Comparison of ENCODE assay signal across 8 cellular contexts in the genomic region with DNA sequence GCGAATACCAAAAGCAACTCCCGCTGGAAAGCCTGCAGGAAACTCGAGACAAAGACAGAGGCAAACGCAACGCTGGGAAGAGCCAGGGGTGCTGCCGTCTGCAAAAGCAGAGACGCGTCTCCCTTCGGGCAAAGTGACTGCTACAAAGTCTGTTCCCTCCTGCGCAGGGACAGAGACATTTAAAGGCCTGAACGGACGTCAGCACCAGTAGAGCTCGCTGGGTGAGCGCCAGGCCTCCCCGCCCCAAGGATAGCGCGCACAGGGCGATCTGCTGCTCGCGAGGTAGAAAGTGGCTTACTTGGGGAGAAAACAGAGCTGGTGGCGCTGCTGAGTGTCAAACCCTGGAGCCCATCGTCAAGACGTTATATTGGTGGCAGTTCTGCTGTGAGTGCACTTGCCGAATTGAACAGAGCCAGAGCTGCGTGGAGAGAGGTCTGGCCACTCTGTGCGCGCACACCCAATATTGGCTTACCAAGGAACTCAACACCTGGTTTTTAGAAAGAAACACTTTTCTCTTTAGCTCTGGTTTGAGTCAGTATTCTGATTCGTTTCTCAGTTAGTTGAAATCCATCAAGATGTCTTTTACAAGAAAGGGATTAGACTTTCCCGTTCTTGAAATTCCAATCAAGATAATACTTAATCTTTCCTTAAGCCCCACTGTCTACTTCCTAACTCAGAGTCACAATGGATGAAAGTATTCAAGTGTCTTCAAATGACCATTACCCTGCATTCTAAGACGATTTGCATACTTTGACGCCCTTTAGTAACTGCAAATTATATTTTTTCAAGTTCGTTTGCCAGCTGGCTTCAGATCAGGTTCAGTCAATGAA.
A peak's percentile ranks its signal among the peaks of the same experiment; 100 is the strongest.
DNase-seq lines count a peak whose midpoint lies in the region; ATAC-seq and TF ChIP-seq lines count a peak whose summit lies in the region.

No MANE protein-coding gene starts in this region.

- peaks cover 0 to 22% (median 0%) of the 10 kb centered on the region in 4 donors for H3K27me3 ChIP-seq in esophagus squamous epithelium

- H3K9me3 ChIP-seq in HEK293 (ENCODE audit: control insufficient read depth, insufficient read depth, low read depth, low read length) (no peaks in the 10 kb centered on the region), SK-N-MC (ENCODE audit: low read depth, low read length) (no peaks in the 10 kb centered on the region), esophagus squamous epithelium (no peaks in the 10 kb centered on the region)

- POLR2A ChIA-PET in HEK293 (lab: Yijun Ruan, JAX), result interaction anchor here (0.5 to 1.3 kb wide), 3 partner anchors 8 to 843 kb away, joined by 3 to 4 read pairs (median 4); no protein-coding TSS in a partner anchor

- WGBS in esophagus squamous epithelium, 2 donors, result 3 to 5% methylated on average over 20 to 25 of the region's 32 CpGs

- peaks cover 35% of the 10 kb centered on the region for H3K27me3 Mint-ChIP-seq in osteocyte (ENCODE audit: unreplicated experiment)

- TF ChIP-seq CTCF in HEK293 (tag by site-specific recombination; IDR thresholded peaks at IDR 0.05), result peak; percentile 62
- TF ChIP-seq CTCF in esophagus squamous epithelium (IDR thresholded peaks at IDR 0.05), result no peak
- TF ChIP-seq CTCF in osteocyte (IDR thresholded peaks at IDR 0.05), result peak; percentile 12

- H3K27ac ChIP-seq in HEK293 (ENCODE audit: extremely low read depth, low read depth, low read length) (peak overlapping the region; percentile 59; the same call in 1 of the 2 replicates), SK-N-MC (no peak overlapping the region), esophagus squamous epithelium (no peak overlapping the region)

- peak overlapping the region; percentile 54 for H3K27ac Mint-ChIP-seq in osteocyte (ENCODE audit: unreplicated experiment)

- H3K36me3 ChIP-seq in HEK293 (ENCODE audit: control insufficient read depth in 2 of 2, insufficient read depth in 1 of 2, low read length in 2 of 2) (no peaks in the 10 kb centered on the region), SK-N-MC (ENCODE audit: insufficient read depth, low read length) (no peaks in the 10 kb centered on the region), esophagus squamous epithelium (no peaks in the 10 kb centered on the region)

- no peak for ATAC-seq in GM21515 (IDR thresholded peaks at IDR 0.05; ENCODE audit: unreplicated experiment)
- ATAC-seq in HG02885 (IDR thresholded peaks at IDR 0.05; ENCODE audit: poor library complexity, unreplicated experiment), result no peak
- no peak for ATAC-seq in HG03520 (IDR thresholded peaks at IDR 0.05; ENCODE audit: unreplicated experiment)

- CTCF ChIA-PET in HEK293 (lab: Yijun Ruan, JAX), result interaction anchor here (1.0 to 4.6 kb wide), 5 partner anchors 51 to 140 kb away, joined by 3 to 24 read pairs (median 3); no protein-coding TSS in a partner anchor

- H3K9me3 Mint-ChIP-seq in osteocyte (ENCODE audit: unreplicated experiment), result no peaks in the 10 kb centered on the region

- peaks cover 20% of the 10 kb centered on the region for H3K4me1 Mint-ChIP-seq in osteocyte (ENCODE audit: unreplicated experiment)

- peaks cover 5% of the 10 kb centered on the region; the same call in 1 of the 2 replicates for H3K4me1 ChIP-seq in HEK293 (ENCODE audit: control insufficient read depth, insufficient read depth, low read length)
- peaks cover 0 to 20% (median 5%) of the 10 kb centered on the region in 3 donors for H3K4me1 ChIP-seq in esophagus squamous epithelium

- H3K4me3 ChIP-seq in HEK293 (ENCODE audit: low read depth, low read length) (peak overlapping the region; percentile 38), SK-N-MC (no peak overlapping the region), esophagus squamous epithelium (peak overlapping the region in 3 of 4 donors; percentile 27 to 48 (median 32))

- H3K9ac ChIP-seq in SK-N-MC (ENCODE audit: insufficient read length), result peak overlapping the region; percentile 62

- H3K36me3 Mint-ChIP-seq in osteocyte (ENCODE audit: unreplicated experiment), result peaks cover 2% of the 10 kb centered on the region

- intact Hi-C loops in esophagus squamous epithelium (cut with DNase I), result no loop called here

- peak overlapping the region; percentile 82 for H3K4me3 Mint-ChIP-seq in osteocyte (ENCODE audit: unreplicated experiment)

- DNase-seq in A172 (ENCODE audit: low spot score), result peak; percentile 16
- DNase-seq in SK-N-MC (ENCODE audit: low read depth, low spot score), result no peak
- DNase-seq in esophagus squamous epithelium (lab: John Stamatoyannopoulos, UW), result no peak
- DNase-seq in osteocyte (ENCODE audit: extremely low spot score, unreplicated experiment), result peak; percentile 84

- no peak for TF ChIP-seq POLR2A in esophagus squamous epithelium (IDR thresholded peaks at IDR 0.05)

TF ChIP-seq in HEK293, 187 proteins besides CTCF, POLR2A, EP300 and RAD21 (continues in another document):
- TF ChIP-seq ZNF596 (tag by site-specific recombination; IDR thresholded peaks at IDR 0.05) (no peak), ZNF354C (tag by site-specific recombination; IDR thresholded peaks at IDR 0.05; ENCODE audit: borderline replicate concordance, low read depth) (no peak), ZNF341 (tag by site-specific recombination; IDR thresholded peaks at IDR 0.05; ENCODE audit: low read depth) (peak; percentile 93), ZNF664 (tag by site-specific recombination; IDR thresholded peaks at IDR 0.05) (no peak), ZNF121 (tag by site-specific recombination; IDR thresholded peaks at IDR 0.05) (no peak), ZNF132 (tag by site-specific recombination; IDR thresholded peaks at IDR 0.05; ENCODE audit: borderline replicate concordance) (no peak), ZNF792 (tag by site-specific recombination; IDR thresholded peaks at IDR 0.05) (no peak), ZNF146 (tag by site-specific recombination; IDR thresholded peaks at IDR 0.05) (no peak), ZNF366 (tag by site-specific recombination; conservative IDR thresholded peaks at IDR 0.05) (peak; percentile 63; the same call in 1 of the 2 replicates), EGR2 (tag by site-specific recombination; IDR thresholded peaks at IDR 0.05; ENCODE audit: low read depth) (no peak), GFI1B (tag by site-specific recombination; IDR thresholded peaks at IDR 0.05) (no peak)
- TF ChIP-seq, protein P1, sequence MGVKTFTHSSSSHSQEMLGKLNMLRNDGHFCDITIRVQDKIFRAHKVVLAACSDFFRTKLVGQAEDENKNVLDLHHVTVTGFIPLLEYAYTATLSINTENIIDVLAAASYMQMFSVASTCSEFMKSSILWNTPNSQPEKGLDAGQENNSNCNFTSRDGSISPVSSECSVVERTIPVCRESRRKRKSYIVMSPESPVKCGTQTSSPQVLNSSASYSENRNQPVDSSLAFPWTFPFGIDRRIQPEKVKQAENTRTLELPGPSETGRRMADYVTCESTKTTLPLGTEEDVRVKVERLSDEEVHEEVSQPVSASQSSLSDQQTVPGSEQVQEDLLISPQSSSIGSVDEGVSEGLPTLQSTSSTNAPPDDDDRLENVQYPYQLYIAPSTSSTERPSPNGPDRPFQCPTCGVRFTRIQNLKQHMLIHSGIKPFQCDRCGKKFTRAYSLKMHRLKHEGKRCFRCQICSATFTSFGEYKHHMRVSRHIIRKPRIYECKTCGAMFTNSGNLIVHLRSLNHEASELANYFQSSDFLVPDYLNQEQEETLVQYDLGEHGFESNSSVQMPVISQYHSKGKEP (tag by site-specific recombination; IDR thresholded peaks at IDR 0.05), result no peak
- TF ChIP-seq, protein P2, sequence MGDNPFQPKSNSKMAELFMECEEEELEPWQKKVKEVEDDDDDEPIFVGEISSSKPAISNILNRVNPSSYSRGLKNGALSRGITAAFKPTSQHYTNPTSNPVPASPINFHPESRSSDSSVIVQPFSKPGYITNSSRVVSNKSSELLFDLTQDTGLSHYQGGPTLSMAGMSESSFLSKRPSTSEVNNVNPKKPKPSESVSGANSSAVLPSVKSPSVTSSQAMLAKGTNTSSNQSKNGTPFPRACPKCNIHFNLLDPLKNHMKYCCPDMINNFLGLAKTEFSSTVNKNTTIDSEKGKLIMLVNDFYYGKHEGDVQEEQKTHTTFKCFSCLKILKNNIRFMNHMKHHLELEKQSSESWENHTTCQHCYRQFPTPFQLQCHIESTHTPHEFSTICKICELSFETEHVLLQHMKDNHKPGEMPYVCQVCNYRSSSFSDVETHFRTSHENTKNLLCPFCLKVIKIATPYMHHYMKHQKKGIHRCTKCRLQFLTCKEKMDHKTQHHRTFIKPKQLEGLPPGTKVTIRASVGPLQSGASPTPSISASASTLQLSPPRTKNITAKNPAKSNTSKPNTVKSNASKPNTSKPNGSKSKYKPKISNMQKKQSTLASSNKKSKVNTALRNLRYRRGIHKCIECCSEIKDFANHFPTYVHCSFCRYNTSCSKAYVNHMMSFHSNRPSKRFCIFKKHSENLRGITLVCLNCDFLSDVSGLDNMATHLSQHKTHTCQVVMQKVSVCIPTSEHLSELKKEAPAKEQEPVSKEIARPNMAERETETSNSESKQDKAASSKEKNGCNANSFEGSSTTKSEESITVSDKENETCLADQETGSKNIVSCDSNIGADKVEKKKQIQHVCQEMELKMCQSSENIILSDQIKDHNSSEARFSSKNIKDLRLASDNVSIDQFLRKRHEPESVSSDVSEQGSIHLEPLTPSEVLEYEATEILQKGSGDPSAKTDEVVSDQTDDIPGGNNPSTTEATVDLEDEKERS (tag by site-specific recombination; IDR thresholded peaks at IDR 0.05), result no peak
- TF ChIP-seq, protein P3, sequence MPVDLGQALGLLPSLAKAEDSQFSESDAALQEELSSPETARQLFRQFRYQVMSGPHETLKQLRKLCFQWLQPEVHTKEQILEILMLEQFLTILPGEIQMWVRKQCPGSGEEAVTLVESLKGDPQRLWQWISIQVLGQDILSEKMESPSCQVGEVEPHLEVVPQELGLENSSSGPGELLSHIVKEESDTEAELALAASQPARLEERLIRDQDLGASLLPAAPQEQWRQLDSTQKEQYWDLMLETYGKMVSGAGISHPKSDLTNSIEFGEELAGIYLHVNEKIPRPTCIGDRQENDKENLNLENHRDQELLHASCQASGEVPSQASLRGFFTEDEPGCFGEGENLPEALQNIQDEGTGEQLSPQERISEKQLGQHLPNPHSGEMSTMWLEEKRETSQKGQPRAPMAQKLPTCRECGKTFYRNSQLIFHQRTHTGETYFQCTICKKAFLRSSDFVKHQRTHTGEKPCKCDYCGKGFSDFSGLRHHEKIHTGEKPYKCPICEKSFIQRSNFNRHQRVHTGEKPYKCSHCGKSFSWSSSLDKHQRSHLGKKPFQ (tag by site-specific recombination; IDR thresholded peaks at IDR 0.05), result no peak
- TF ChIP-seq, protein P4, sequence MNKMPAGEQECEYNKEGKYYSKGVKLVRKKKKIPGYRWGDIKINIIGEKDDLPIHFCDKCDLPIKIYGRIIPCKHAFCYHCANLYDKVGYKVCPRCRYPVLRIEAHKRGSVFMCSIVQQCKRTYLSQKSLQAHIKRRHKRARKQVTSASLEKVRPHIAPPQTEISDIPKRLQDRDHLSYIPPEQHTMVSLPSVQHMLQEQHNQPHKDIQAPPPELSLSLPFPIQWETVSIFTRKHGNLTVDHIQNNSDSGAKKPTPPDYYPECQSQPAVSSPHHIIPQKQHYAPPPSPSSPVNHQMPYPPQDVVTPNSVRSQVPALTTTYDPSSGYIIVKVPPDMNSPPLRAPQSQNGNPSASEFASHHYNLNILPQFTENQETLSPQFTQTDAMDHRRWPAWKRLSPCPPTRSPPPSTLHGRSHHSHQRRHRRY (tag by site-specific recombination; IDR thresholded peaks at IDR 0.05), result no peak

Comparison
In these comparisons a context has a peak if more than half of its experiments do, and no peak if none do; other contexts are left out.
1. DNase-seq: peak in A172 (single experiment) and osteocyte (single experiment); none in SK-N-MC (single experiment) and esophagus squamous epithelium (single experiment).
2. CTCF ChIP-seq: peak in HEK293 (single experiment) and osteocyte (single experiment); none in esophagus squamous epithelium (0 of 6).